35 cellular contexts compared by ENCODE assay signal in genomic region chr3:46681387-46681786, GRCh38. TPM values are rescaled to one million over a fixed set of nuclear protein-coding genes. Genes with fewer than 3 reads are reported as not detected.
"Had no signal": no experiment of that assay in that cellular context is flagged by ENCODE, and none has a peak within 500 bp of the region (broad histone marks: within the 10 kb centered on the region; RNA-seq: fewer than 3 reads in every experiment).

No MANE protein-coding gene starts in this region.

- H3K27me3 ChIP-seq: brain microvascular endothelial cell, cardiac muscle cell had no signal

- H3K27me3 Mint-ChIP-seq: activated CD4-positive, alpha-beta T cell treated with anti-CD3 and anti-CD28 coated beads, Interleukin-2, amount 10 ng/mL, durations not matched to agents 24 days and 14 days; activated CD8-positive, alpha-beta T cell treated with anti-CD3 and anti-CD28 coated beads for 36 hours; activated naive CD8-positive, alpha-beta T cell treated with anti-CD3 and anti-CD28 coated beads for 36 hours; activated T-helper 17 cell treated with anti-CD3 and anti-CD28 coated beads, Interleukin-2, amount 50 U/mL, for 72 hours had no signal

- DNase-seq: activated CD4-positive, alpha-beta T cell treated with anti-CD3 and anti-CD28 coated beads, Interleukin-2, amount 10 ng/mL, durations not matched to agents 24 days and 14 days; activated CD4-positive, alpha-beta T cell treated with anti-CD3 and anti-CD28 coated beads, Interleukin-2, amount 50 U/mL, for 4 hours; activated CD8-positive, alpha-beta T cell treated with anti-CD3 and anti-CD28 coated beads for 36 hours; activated effector memory CD4-positive, alpha-beta T cell treated with anti-CD3 and anti-CD28 coated beads, Interleukin-2, amount 50 U/mL, for 16 hours; activated naive CD4-positive, alpha-beta T cell; activated naive CD4-positive, alpha-beta T cell treated with anti-CD3 and anti-CD28 coated beads, Interleukin-2, amount 50 U/mL, for 16 hours; activated naive CD8-positive, alpha-beta T cell treated with anti-CD3 and anti-CD28 coated beads for 36 hours; activated T-cell treated with anti-CD3 and anti-CD28 coated beads, Interleukin-2, amount 50 U/mL, for 1 hour; activated T-cell treated with anti-CD3 and anti-CD28 coated beads, Interleukin-2, amount 50 U/mL, for 72 hours; amniotic stem cell; aorta; brain microvascular endothelial cell; KG1; MM.1S; NCI-H1092; NCI-H146; NCI-H187; NCI-H2029 treated with DMSO at 0.1 percent for 48 hours; NCI-H2107; NCI-H2171; NCI-H510A; NCI-H69; NCI-H82; NK-92 treated with Interleukin-12 subunit alpha and Interleukin-12 subunit beta, amount 100 ng/mL, for 24 hours; PC-9; Right ventricle myocardium superior; T1000 had no signal

- H3K4me2 ChIP-seq: PC-9 had no signal

- H3K27ac ChIP-seq: brain microvascular endothelial cell, cardiac muscle cell, PC-9 had no signal

- H3K9me3 Mint-ChIP-seq: activated CD4-positive, alpha-beta T cell treated with anti-CD3 and anti-CD28 coated beads, Interleukin-2, amount 10 ng/mL, durations not matched to agents 24 days and 14 days; activated CD8-positive, alpha-beta T cell treated with anti-CD3 and anti-CD28 coated beads for 36 hours; activated naive CD8-positive, alpha-beta T cell treated with anti-CD3 and anti-CD28 coated beads for 36 hours; activated T-cell treated with anti-CD3 and anti-CD28 coated beads, Interleukin-2, amount 50 U/mL, for 72 hours; activated T-helper 17 cell treated with anti-CD3 and anti-CD28 coated beads, Interleukin-2, amount 50 U/mL, for 72 hours; central memory CD8-positive, alpha-beta T cell had no signal

- FAIRE-seq: RCC 7860 had no signal

- H3K36me3 Mint-ChIP-seq: activated naive CD8-positive, alpha-beta T cell treated with anti-CD3 and anti-CD28 coated beads for 36 hours had no signal

- H3K27ac Mint-ChIP-seq: activated CD4-positive, alpha-beta T cell treated with anti-CD3 and anti-CD28 coated beads, Interleukin-2, amount 10 ng/mL, durations not matched to agents 24 days and 14 days; activated CD8-positive, alpha-beta T cell treated with anti-CD3 and anti-CD28 coated beads for 36 hours; activated naive CD8-positive, alpha-beta T cell treated with anti-CD3 and anti-CD28 coated beads for 36 hours; activated T-cell treated with anti-CD3 and anti-CD28 coated beads, Interleukin-2, amount 50 U/mL, for 72 hours had no signal

- H3K4me1 Mint-ChIP-seq: activated CD4-positive, alpha-beta T cell treated with anti-CD3 and anti-CD28 coated beads, Interleukin-2, amount 10 ng/mL, durations not matched to agents 24 days and 14 days; activated naive CD8-positive, alpha-beta T cell treated with anti-CD3 and anti-CD28 coated beads for 36 hours; activated T-helper 17 cell treated with anti-CD3 and anti-CD28 coated beads, Interleukin-2, amount 50 U/mL, for 72 hours; central memory CD8-positive, alpha-beta T cell had no signal

- H3K36me3 ChIP-seq: brain microvascular endothelial cell, cardiac muscle cell had no signal

- H3K4me3 ChIP-seq: cardiac muscle cell, PC-9 had no signal

- H3K4me3 Mint-ChIP-seq: activated CD4-positive, alpha-beta T cell treated with anti-CD3 and anti-CD28 coated beads, Interleukin-2, amount 10 ng/mL, durations not matched to agents 24 days and 14 days; activated CD8-positive, alpha-beta T cell treated with anti-CD3 and anti-CD28 coated beads for 36 hours; activated naive CD8-positive, alpha-beta T cell treated with anti-CD3 and anti-CD28 coated beads for 36 hours; activated T-cell treated with anti-CD3 and anti-CD28 coated beads, Interleukin-2, amount 50 U/mL, for 72 hours; activated T-helper 17 cell treated with anti-CD3 and anti-CD28 coated beads, Interleukin-2, amount 50 U/mL, for 72 hours; central memory CD8-positive, alpha-beta T cell had no signal

RNA-seq across cellular contexts. Expression of gene TMIE, which starts 19.8 kb away (rescaled TPM):
- total RNA-seq: activated CD4-positive, alpha-beta T cell treated with anti-CD3 and anti-CD28 coated beads, Interleukin-2, amount 10 ng/mL, durations not matched to agents 24 days and 14 days; OCI-LY7; T-helper 1 cell treated with Interleukin-12 subunit alpha and Interleukin-12 subunit beta and Interleukin-4 antibody, amounts not matched to agents 30 ng/mL and 1 ng/mL, for 36 hours; T-helper 2 cell treated with Interferon-gamma antibody and Interleukin-4, amounts not matched to agents 100 ng/mL and 5 ng/mL, for 36 hours had no signal

RNA-seq across cellular contexts. Expression of gene PRSS50, which starts 36.3 kb away (rescaled TPM):
- total RNA-seq: activated CD4-positive, alpha-beta T cell treated with anti-CD3 and anti-CD28 coated beads, Interleukin-2, amount 10 ng/mL, durations not matched to agents 24 days and 14 days; activated CD8-positive, alpha-beta memory T cell treated with anti-CD3 and anti-CD28 coated beads for 36 hours; activated CD8-positive, alpha-beta T cell treated with anti-CD3 and anti-CD28 coated beads for 36 hours; activated naive CD8-positive, alpha-beta T cell treated with anti-CD3 and anti-CD28 coated beads for 36 hours; aorta; OCI-LY7; T-helper 1 cell treated with Interleukin-12 subunit alpha and Interleukin-12 subunit beta and Interleukin-4 antibody, amounts not matched to agents 30 ng/mL and 1 ng/mL, for 36 hours; T-helper 2 cell treated with Interferon-gamma antibody and Interleukin-4, amounts not matched to agents 100 ng/mL and 5 ng/mL, for 36 hours had no signal
